ENCODE assay signal across 1 cellular context in genomic region chr22:50571264-50572175, GRCh38.
TF ChIP-seq lines count a peak whose summit lies in the region.

No MANE protein-coding gene starts in this region.

TF ChIP-seq in HEK293, 187 proteins besides CTCF, POLR2A, EP300 and RAD21:
- TF ChIP-seq, protein P1, sequence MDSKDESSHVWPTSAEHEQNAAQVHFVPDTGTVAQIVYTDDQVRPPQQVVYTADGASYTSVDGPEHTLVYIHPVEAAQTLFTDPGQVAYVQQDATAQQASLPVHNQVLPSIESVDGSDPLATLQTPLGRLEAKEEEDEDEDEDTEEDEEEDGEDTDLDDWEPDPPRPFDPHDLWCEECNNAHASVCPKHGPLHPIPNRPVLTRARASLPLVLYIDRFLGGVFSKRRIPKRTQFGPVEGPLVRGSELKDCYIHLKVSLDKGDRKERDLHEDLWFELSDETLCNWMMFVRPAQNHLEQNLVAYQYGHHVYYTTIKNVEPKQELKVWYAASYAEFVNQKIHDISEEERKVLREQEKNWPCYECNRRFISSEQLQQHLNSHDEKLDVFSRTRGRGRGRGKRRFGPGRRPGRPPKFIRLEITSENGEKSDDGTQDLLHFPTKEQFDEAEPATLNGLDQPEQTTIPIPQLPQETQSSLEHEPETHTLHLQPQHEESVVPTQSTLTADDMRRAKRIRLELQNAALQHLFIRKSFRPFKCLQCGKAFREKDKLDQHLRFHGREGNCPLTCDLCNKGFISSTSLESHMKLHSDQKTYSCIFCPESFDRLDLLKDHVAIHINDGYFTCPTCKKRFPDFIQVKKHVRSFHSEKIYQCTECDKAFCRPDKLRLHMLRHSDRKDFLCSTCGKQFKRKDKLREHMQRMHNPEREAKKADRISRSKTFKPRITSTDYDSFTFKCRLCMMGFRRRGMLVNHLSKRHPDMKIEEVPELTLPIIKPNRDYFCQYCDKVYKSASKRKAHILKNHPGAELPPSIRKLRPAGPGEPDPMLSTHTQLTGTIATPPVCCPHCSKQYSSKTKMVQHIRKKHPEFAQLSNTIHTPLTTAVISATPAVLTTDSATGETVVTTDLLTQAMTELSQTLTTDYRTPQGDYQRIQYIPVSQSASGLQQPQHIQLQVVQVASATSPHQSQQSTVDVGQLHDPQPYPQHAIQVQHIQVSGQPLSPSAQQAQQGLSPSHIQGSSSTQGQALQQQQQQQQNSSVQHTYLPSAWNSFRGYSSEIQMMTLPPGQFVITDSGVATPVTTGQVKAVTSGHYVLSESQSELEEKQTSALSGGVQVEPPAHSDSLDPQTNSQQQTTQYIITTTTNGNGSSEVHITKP (tag by site-specific recombination; IDR thresholded peaks at IDR 0.05): peak; percentile 35; the same call in 1 of the 2 replicates
- TF ChIP-seq ZNF311 (tag by site-specific recombination; IDR thresholded peaks at IDR 0.05; ENCODE audit: borderline replicate concordance) (no peak), SCRT2 (tag by site-specific recombination; IDR thresholded peaks at IDR 0.05) (peak; percentile 36; the same call in 1 of the 2 replicates), ZNF274 (IDR thresholded peaks at IDR 0.05; ENCODE audit: low read length) (no peak), ZNF274 (tag by site-specific recombination; IDR thresholded peaks at IDR 0.05; ENCODE audit: borderline replicate concordance) (no peak)
